Comparison of ENCODE assay signal across 20 cellular contexts in genomic region chr20:49635829-49636228, GRCh38.
DNase-seq lines count a peak whose midpoint lies in the region; ATAC-seq and TF ChIP-seq lines count a peak whose summit lies in the region.
"Had no signal": no experiment of that assay in that cellular context is flagged by ENCODE, and none has a peak within 500 bp of the region (broad histone marks: within the 10 kb centered on the region; RNA-seq: fewer than 3 reads in every experiment).

No MANE protein-coding gene starts in this region.

- dilution Hi-C loops in IMR-90 (cut with HindIII; ENCODE audit: low sequenced_read_pairs, unreplicated experiment): no loop called here

- H2BK15ac ChIP-seq in IMR-90 (ENCODE audit: low read depth, low read length): no peak overlapping the region

- H3K9me3 ChIP-seq in IMR-90 (ENCODE audit: control insufficient read depth, insufficient read depth, low read length): no peaks in the 10 kb centered on the region
- H3K9me3 ChIP-seq in SU-DHL-6 (ENCODE audit: insufficient read depth, low read length): no peaks in the 10 kb centered on the region
- no peaks in the 10 kb centered on the region for H3K9me3 ChIP-seq in muscle layer of colon (ENCODE audit: low read length)
- H3K9me3 ChIP-seq in SJCRH30 (replicated peaks): no peaks in the 10 kb centered on the region

- H3K9ac ChIP-seq in IMR-90 (ENCODE audit: low read depth, low read length) (no peak overlapping the region), SU-DHL-6 (ENCODE audit: low read length) (peak overlapping the region; percentile 51), muscle layer of colon (ENCODE audit: low read length) (no peak overlapping the region)

- H3K4ac ChIP-seq in IMR-90 (ENCODE audit: low read depth, low read length): no peak overlapping the region

- H2BK120ac ChIP-seq in IMR-90 (ENCODE audit: low read depth, low read length): no peak overlapping the region

- no peak overlapping the region for H3K56ac ChIP-seq in IMR-90 (ENCODE audit: extremely low read depth, insufficient read depth, low read length)

- no peak overlapping the region for H3K18ac ChIP-seq in IMR-90 (ENCODE audit: low read depth, low read length)

- no peaks in the 10 kb centered on the region for H3K9me2 ChIP-seq in SU-DHL-6 (replicated peaks; ENCODE audit: insufficient read depth, low read length)

- H3K79me1 ChIP-seq in IMR-90 (ENCODE audit: low read depth in 1 of 2, low read length in 2 of 2): peaks cover 0 to 5% of the 10 kb centered on the region in 2 experiments; a peak in 2 of 4 replicates

- H4K8ac ChIP-seq in IMR-90 (ENCODE audit: low read depth in 2 of 2, low read length in 2 of 2): no peak overlapping the region

- no peaks in the 10 kb centered on the region for H3K9me3 Mint-ChIP-seq in stimulated activated effector memory CD8-positive, alpha-beta T cell treated with anti-CD3 and anti-CD28 coated beads, Interleukin-12 subunit alpha, Interleukin-12 subunit beta, amount 100 ng/mL, for 72 hours
- no peaks in the 10 kb centered on the region for H3K9me3 Mint-ChIP-seq in activated T-cell treated with anti-CD3 and anti-CD28 coated beads, Interleukin-2, amount 50 U/mL, for 4 hours
- H3K9me3 Mint-ChIP-seq: activated B cell treated with CpG ODN at 0.5 μM for 24 hours; activated CD4-positive, alpha-beta memory T cell treated with anti-CD3 and anti-CD28 coated beads, Interleukin-2, amount 10 ng/mL, durations not matched to agents 7 days and 5 days; activated T-helper 1 cell treated with anti-CD3 and anti-CD28 coated beads, Interleukin-12 subunit alpha, Interleukin-12 subunit beta, Interleukin-2, Interleukin-4 antibody, amounts not matched to agents 30 ng/mL and 10 ng/mL and 1 ng/mL, durations not matched to agents 14 hours and 24 hours and 36 hours; T-helper 2 cell treated with Interferon-gamma antibody and Interleukin-4, amounts not matched to agents 5 μg/mL and 100 μg/mL, for 36 hours had no signal

- H3K4me2 ChIP-seq in IMR-90 (ENCODE audit: low read depth, low read length) (no peak overlapping the region), SU-DHL-6 (ENCODE audit: low read depth, low read length, poor library complexity, severe bottlenecking) (peak overlapping the region; percentile 64)
- H3K4me2 ChIP-seq: hepatocyte, PC-9 had no signal

- no peak overlapping the region for H3K4me3 Mint-ChIP-seq in stimulated activated effector memory CD8-positive, alpha-beta T cell treated with anti-CD3 and anti-CD28 coated beads, Interleukin-12 subunit alpha, Interleukin-12 subunit beta, amount 100 ng/mL, for 72 hours
- no peak overlapping the region for H3K4me3 Mint-ChIP-seq in activated T-cell treated with anti-CD3 and anti-CD28 coated beads, Interleukin-2, amount 50 U/mL, for 4 hours
- H3K4me3 Mint-ChIP-seq: activated B cell treated with CpG ODN at 0.5 μM for 24 hours; activated CD4-positive, alpha-beta memory T cell treated with anti-CD3 and anti-CD28 coated beads, Interleukin-2, amount 10 ng/mL, durations not matched to agents 7 days and 5 days; activated T-helper 1 cell treated with anti-CD3 and anti-CD28 coated beads, Interleukin-12 subunit alpha, Interleukin-12 subunit beta, Interleukin-2, Interleukin-4 antibody, amounts not matched to agents 30 ng/mL and 10 ng/mL and 1 ng/mL, durations not matched to agents 14 hours and 24 hours and 36 hours; T-helper 2 cell treated with Interferon-gamma antibody and Interleukin-4, amounts not matched to agents 5 μg/mL and 100 μg/mL, for 36 hours had no signal

- POLR2A ChIA-PET in IMR-90 (lab: Charles Lee; ENCODE audit: unreplicated experiment): interaction anchor here (0.6 kb wide), 1 partner anchor 221 kb away, joined by 4 read pairs; no protein-coding TSS in a partner anchor

- no peak overlapping the region for H2AK5ac ChIP-seq in IMR-90 (ENCODE audit: low read depth, low read length)

- no peaks in the 10 kb centered on the region; the same call in 1 of the 2 replicates for H3K79me2 ChIP-seq in SU-DHL-6 (ENCODE audit: insufficient read depth, low read length)

- no peak overlapping the region for H3K14ac ChIP-seq in IMR-90 (replicated peaks; ENCODE audit: low read depth, low read length)

- H2BK5ac ChIP-seq in IMR-90 (ENCODE audit: low read depth, low read length, poor library complexity, severe bottlenecking): no peak overlapping the region

- peak overlapping the region; percentile 79 for H3K27ac Mint-ChIP-seq in stimulated activated effector memory CD8-positive, alpha-beta T cell treated with anti-CD3 and anti-CD28 coated beads, Interleukin-12 subunit alpha, Interleukin-12 subunit beta, amount 100 ng/mL, for 72 hours
- H3K27ac Mint-ChIP-seq: activated B cell treated with CpG ODN at 0.5 μM for 24 hours; activated CD4-positive, alpha-beta memory T cell treated with anti-CD3 and anti-CD28 coated beads, Interleukin-2, amount 10 ng/mL, durations not matched to agents 7 days and 5 days; activated T-helper 1 cell treated with anti-CD3 and anti-CD28 coated beads, Interleukin-12 subunit alpha, Interleukin-12 subunit beta, Interleukin-2, Interleukin-4 antibody, amounts not matched to agents 30 ng/mL and 10 ng/mL and 1 ng/mL, durations not matched to agents 14 hours and 24 hours and 36 hours; T-helper 2 cell treated with Interferon-gamma antibody and Interleukin-4, amounts not matched to agents 5 μg/mL and 100 μg/mL, for 36 hours had no signal

- BruUV-seq in IMR-90 (replicated peaks; lab: Mats Ljungman, UMichigan): TSS peak; percentile 58

- H3F3A ChIP-seq in SU-DHL-6 (ENCODE audit: insufficient read depth): peaks cover 93% of the 10 kb centered on the region

- TF ChIP-seq POLR2A in IMR-90 (IDR thresholded peaks at IDR 0.05; ENCODE audit: low read depth, low read length): no peak

- H4K5ac ChIP-seq in IMR-90 (ENCODE audit: low read depth, low read length): no peak overlapping the region

- H3K4me3 ChIP-seq in IMR-90 (ENCODE audit: insufficient read depth, low read depth, low read length) (no peak overlapping the region), SU-DHL-6 (ENCODE audit: insufficient read depth, low read length, poor library complexity, severe bottlenecking) (peak overlapping the region; percentile 3), muscle layer of colon (ENCODE audit: low read depth in 1 of 2, low read length in 2 of 2) (no peak overlapping the region), SJCRH30 (no peak overlapping the region)
- H3K4me3 ChIP-seq: cardiac muscle cell, hepatocyte, PC-9 had no signal

- WGBS in IMR-90 (ENCODE audit: extremely low coverage in 2 of 2, insufficient read length in 1 of 2), 2 experiments: 53% methylated on average over 6 of the region's 11 CpGs; no CpG with 5 or more reads in 1 of the 2 experiments

- TF ChIP-seq RAD21 in IMR-90 (IDR thresholded peaks at IDR 0.05; ENCODE audit: low read length): no peak

- in situ Hi-C loops in IMR-90 (cut with MboI; ENCODE audit: low sequenced_read_pairs): no loop called here

- H4K20me1 ChIP-seq in IMR-90 (ENCODE audit: insufficient read depth, low read length) (no peaks in the 10 kb centered on the region), SU-DHL-6 (ENCODE audit: low read depth, low read length) (no peaks in the 10 kb centered on the region)

- H4K91ac ChIP-seq in IMR-90 (ENCODE audit: insufficient read depth, low read depth, low read length): no peak overlapping the region

- no peak overlapping the region for H2AK9ac ChIP-seq in IMR-90 (replicated peaks; ENCODE audit: low read depth, low read length, poor library complexity)

- H3K27ac ChIP-seq in IMR-90 (ENCODE audit: insufficient read depth, low read length) (no peak overlapping the region), SU-DHL-6 (ENCODE audit: low read depth, low read length) (peak overlapping the region; percentile 97), muscle layer of colon (ENCODE audit: low read depth, low read length) (peak overlapping the region; percentile 76), SJCRH30 (no peak overlapping the region)
- H3K27ac ChIP-seq: hepatocyte, PC-9 had no signal

- H2BK20ac ChIP-seq in IMR-90 (ENCODE audit: low read depth, low read length): no peak overlapping the region

- intact Hi-C loops in IMR-90 (cut with micrococcal nuclease): no loop called here

- no peak overlapping the region for H2AFZ ChIP-seq in IMR-90 (replicated peaks; ENCODE audit: low read length, poor library complexity)
- H2AFZ ChIP-seq in SU-DHL-6 (ENCODE audit: low read depth, low read length, severe bottlenecking): no peak overlapping the region
- H2AFZ ChIP-seq: hepatocyte, PC-9 had no signal

- H3K36me3 Mint-ChIP-seq in stimulated activated effector memory CD8-positive, alpha-beta T cell treated with anti-CD3 and anti-CD28 coated beads, Interleukin-12 subunit alpha, Interleukin-12 subunit beta, amount 100 ng/mL, for 72 hours: peaks cover 97% of the 10 kb centered on the region
- peaks cover 36% of the 10 kb centered on the region for H3K36me3 Mint-ChIP-seq in activated T-cell treated with anti-CD3 and anti-CD28 coated beads, Interleukin-2, amount 50 U/mL, for 4 hours (ENCODE audit: insufficient read depth)

- CTCF ChIA-PET in IMR-90 (lab: Yijun Ruan, JAX): no interaction called here

- H3K4me1 Mint-ChIP-seq in stimulated activated effector memory CD8-positive, alpha-beta T cell treated with anti-CD3 and anti-CD28 coated beads, Interleukin-12 subunit alpha, Interleukin-12 subunit beta, amount 100 ng/mL, for 72 hours: peaks cover 29% of the 10 kb centered on the region
- H3K4me1 Mint-ChIP-seq in activated T-cell treated with anti-CD3 and anti-CD28 coated beads, Interleukin-2, amount 50 U/mL, for 4 hours (ENCODE audit: low read depth): peaks cover 1% of the 10 kb centered on the region

- ATAC-seq in IMR-90 (ENCODE audit: low read depth) (no peak), GM21390 (IDR thresholded peaks at IDR 0.05; ENCODE audit: unreplicated experiment) (no peak)
- ATAC-seq in stimulated activated effector memory CD8-positive, alpha-beta T cell treated with anti-CD3 and anti-CD28 coated beads, Interleukin-12 subunit alpha, Interleukin-12 subunit beta, amount 100 ng/mL, for 72 hours: no peak
- no peak for ATAC-seq in activated T-cell treated with anti-CD3 and anti-CD28 coated beads, Interleukin-2, amount 50 U/mL, for 4 hours

- no peak for DNase-seq in IMR-90
- DNase-seq in stimulated activated effector memory CD8-positive, alpha-beta T cell treated with anti-CD3 and anti-CD28 coated beads, Interleukin-12 subunit alpha, Interleukin-12 subunit beta, amount 100 ng/mL, for 72 hours (ENCODE audit: low spot score in 2 of 2): no peak
- DNase-seq in activated T-cell treated with anti-CD3 and anti-CD28 coated beads, Interleukin-2, amount 50 U/mL, for 4 hours: no peak
- DNase-seq in SJCRH30: no peak
- DNase-seq: activated B cell treated with CpG ODN at 0.5 μM for 24 hours; activated CD4-positive, alpha-beta memory T cell treated with anti-CD3 and anti-CD28 coated beads, Interleukin-2, amount 10 ng/mL, durations not matched to agents 7 days and 5 days; AML-193; KBM-7; mesendoderm; NCI-H1048; NCI-H524 treated with DMSO at 0.1 percent for 48 hours; PC-9; stimulated activated CD4-positive, alpha-beta T cell treated with anti-CD3 and anti-CD28 coated beads, Interleukin-2, amount 100 ng/mL, for 48 hours had no signal

- no peaks in the 10 kb centered on the region for H3K27me3 ChIP-seq in IMR-90 (ENCODE audit: control insufficient read depth, insufficient read depth, low read length)
- no peaks in the 10 kb centered on the region for H3K27me3 ChIP-seq in SU-DHL-6 (ENCODE audit: low read length)
- H3K27me3 ChIP-seq in muscle layer of colon (ENCODE audit: control insufficient read depth in 1 of 2, insufficient read depth in 2 of 2, low read length in 2 of 2): no peaks in the 10 kb centered on the region
- H3K27me3 ChIP-seq in SJCRH30: no peaks in the 10 kb centered on the region
- H3K27me3 ChIP-seq: cardiac muscle cell, hepatocyte had no signal

- H3K9me1 ChIP-seq in IMR-90 (ENCODE audit: insufficient read depth, low read length): no peaks in the 10 kb centered on the region; the same call in 1 of the 2 replicates

- TF ChIP-seq CTCF in IMR-90 (conservative IDR thresholded peaks at IDR 0.05; ENCODE audit: low read depth, low read length) (no peak), SU-DHL-6 (IDR thresholded peaks at IDR 0.05; ENCODE audit: insufficient read depth, low read length, poor library complexity, severe bottlenecking) (no peak)

- H3K23ac ChIP-seq in IMR-90 (ENCODE audit: low read depth, low read length): no peak overlapping the region

- no peaks in the 10 kb centered on the region for H3K27me3 Mint-ChIP-seq in activated T-cell treated with anti-CD3 and anti-CD28 coated beads, Interleukin-2, amount 50 U/mL, for 4 hours (ENCODE audit: low read depth)
- H3K27me3 Mint-ChIP-seq: activated B cell treated with CpG ODN at 0.5 μM for 24 hours; activated CD4-positive, alpha-beta memory T cell treated with anti-CD3 and anti-CD28 coated beads, Interleukin-2, amount 10 ng/mL, durations not matched to agents 7 days and 5 days had no signal

- H3K36me3 ChIP-seq in IMR-90 (ENCODE audit: control insufficient read depth, insufficient read depth, low read length) (peaks cover 39% of the 10 kb centered on the region), SU-DHL-6 (ENCODE audit: low read length) (peaks cover 30% of the 10 kb centered on the region), muscle layer of colon (ENCODE audit: insufficient read depth, low read length) (peaks cover 33% of the 10 kb centered on the region), SJCRH30 (peaks cover 61% of the 10 kb centered on the region)

- no peaks in the 10 kb centered on the region for H3K4me1 ChIP-seq in IMR-90 (ENCODE audit: control insufficient read depth, insufficient read depth, low read length)
- H3K4me1 ChIP-seq in muscle layer of colon (ENCODE audit: insufficient read depth, low read length): peaks cover 44% of the 10 kb centered on the region
- peaks cover 3% of the 10 kb centered on the region; the same call in 1 of the 2 replicates for H3K4me1 ChIP-seq in SJCRH30

Comparison
In these comparisons a context has a peak if more than half of its experiments do, and no peak if none do; other contexts are left out.
1. H3K27ac ChIP-seq: peak in SU-DHL-6 (single experiment) and muscle layer of colon (single experiment); none in IMR-90 (single experiment) and SJCRH30 (single experiment).